ENCODE assay signal across 1 cellular context in genomic region chr3:31945738-31946052, GRCh38.
TF ChIP-seq lines count a peak whose summit lies in the region.

No MANE protein-coding gene starts in this region.

TF ChIP-seq in WTC11, 78 proteins besides CTCF, POLR2A, EP300 and RAD21 (continued from another document):
- TF ChIP-seq ERG (CRISPR knock-in tag; IDR thresholded peaks at IDR 0.05): no peak
- no peak for TF ChIP-seq CBFB (CRISPR knock-in tag; IDR thresholded peaks at IDR 0.05; ENCODE audit: low read depth)
- no peak for TF ChIP-seq HMGXB4 (CRISPR knock-in tag; IDR thresholded peaks at IDR 0.05)
- TF ChIP-seq PREB (CRISPR knock-in tag; IDR thresholded peaks at IDR 0.05; ENCODE audit: borderline replicate concordance): no peak
